8 cellular contexts compared by ENCODE assay signal in genomic region chr7:96075510-96076349, GRCh38.
DNase-seq lines count a peak whose midpoint lies in the region; ATAC-seq and TF ChIP-seq lines count a peak whose summit lies in the region.

No MANE protein-coding gene starts in this region.

- H3K9me3 ChIP-seq in SJCRH30 (replicated peaks) = no peaks in the 10 kb centered on the region
- H3K9me3 ChIP-seq in osteoblast (ENCODE audit: low read depth, low read length) = no peaks in the 10 kb centered on the region
- no peaks in the 10 kb centered on the region for H3K9me3 ChIP-seq in upper lobe of right lung

- peak; percentile 87 for ATAC-seq in upper lobe of right lung

- no peaks in the 10 kb centered on the region for H4K20me1 ChIP-seq in osteoblast (ENCODE audit: insufficient read depth, low read length)

- H3K9me3 Mint-ChIP-seq in activated naive CD4-positive, alpha-beta T cell treated with anti-CD3 and anti-CD28 coated beads, Interleukin-2, amount 50 U/mL, for 24 hours = no peaks in the 10 kb centered on the region
- H3K9me3 Mint-ChIP-seq in glutamatergic neuron (ENCODE audit: unreplicated experiment) = no peaks in the 10 kb centered on the region

- peak overlapping the region; percentile 65 for H3K4me3 ChIP-seq in SJCRH30
- H3K4me3 ChIP-seq in osteoblast (ENCODE audit: insufficient read depth, low read length) = peak overlapping the region; percentile 81
- H3K4me3 ChIP-seq in upper lobe of right lung = peak overlapping the region; percentile 47

- H2AFZ ChIP-seq in osteoblast (ENCODE audit: low read length) = peak overlapping the region; percentile 96

- H3K27me3 ChIP-seq in SJCRH30 (no peaks in the 10 kb centered on the region), osteoblast (ENCODE audit: insufficient read depth, low read length) (no peaks in the 10 kb centered on the region), upper lobe of right lung (peaks cover 24% of the 10 kb centered on the region)

- peaks cover 28% of the 10 kb centered on the region for H3K27me3 Mint-ChIP-seq in activated naive CD4-positive, alpha-beta T cell treated with anti-CD3 and anti-CD28 coated beads, Interleukin-2, amount 50 U/mL, for 24 hours
- H3K27me3 Mint-ChIP-seq in glutamatergic neuron (ENCODE audit: unreplicated experiment) = peaks cover 5% of the 10 kb centered on the region

- H3K27ac ChIP-seq in SJCRH30 = peak overlapping the region; percentile 48
- H3K27ac ChIP-seq in osteoblast (ENCODE audit: low read depth, low read length) = no peak overlapping the region
- no peak overlapping the region for H3K27ac ChIP-seq in upper lobe of right lung

- H3K4me3 Mint-ChIP-seq in activated naive CD4-positive, alpha-beta T cell treated with anti-CD3 and anti-CD28 coated beads, Interleukin-2, amount 50 U/mL, for 24 hours = peak overlapping the region; percentile 83
- peak overlapping the region; percentile 96 for H3K4me3 Mint-ChIP-seq in glutamatergic neuron (ENCODE audit: unreplicated experiment)

- H3K36me3 ChIP-seq in SJCRH30 (no peaks in the 10 kb centered on the region), osteoblast (ENCODE audit: insufficient read depth, low read length) (no peaks in the 10 kb centered on the region), upper lobe of right lung (no peaks in the 10 kb centered on the region)

- peak overlapping the region; percentile 99 for H3K4me2 ChIP-seq in osteoblast (ENCODE audit: insufficient read depth, low read length)

- H3K36me3 Mint-ChIP-seq in activated naive CD4-positive, alpha-beta T cell treated with anti-CD3 and anti-CD28 coated beads, Interleukin-2, amount 50 U/mL, for 24 hours = no peaks in the 10 kb centered on the region
- H3K36me3 Mint-ChIP-seq in glutamatergic neuron (ENCODE audit: unreplicated experiment) = no peaks in the 10 kb centered on the region

- TF ChIP-seq CTCF in glutamatergic neuron (IDR thresholded peaks at IDR 0.05; ENCODE audit: partially characterized antibody, unreplicated experiment) (peak; percentile 69), osteoblast (IDR thresholded peaks at IDR 0.05; ENCODE audit: extremely low read depth, low read depth, low read length) (peak; percentile 83), upper lobe of right lung (IDR thresholded peaks at IDR 0.05) (peak; percentile 78)

- intact Hi-C loops in upper lobe of right lung (cut with DNase I) = loop anchor here (10.0 kb wide), 1 partner anchor 959 kb away; no protein-coding TSS in a partner anchor

- no peak overlapping the region for H3K27ac Mint-ChIP-seq in activated naive CD4-positive, alpha-beta T cell treated with anti-CD3 and anti-CD28 coated beads, Interleukin-2, amount 50 U/mL, for 24 hours
- H3K27ac Mint-ChIP-seq in glutamatergic neuron (ENCODE audit: unreplicated experiment) = no peak overlapping the region

- H3K79me2 ChIP-seq in osteoblast (ENCODE audit: insufficient read depth, low read length) = no peaks in the 10 kb centered on the region

- peak; percentile 62 for DNase-seq in EH (ENCODE audit: low read depth)
- peak; percentile 74 for DNase-seq in H4 (ENCODE audit: low spot score)
- peak; percentile 66 for DNase-seq in M059J (ENCODE audit: low read depth)
- peak; percentile 73 to 81 for DNase-seq in SJCRH30
- DNase-seq in glutamatergic neuron = peak; percentile 68
- DNase-seq in osteoblast (ENCODE audit: insufficient read length, low spot score, missing footprints) = peak; percentile 92
- DNase-seq in upper lobe of right lung = peak; percentile 73

- H3K4me1 Mint-ChIP-seq in activated naive CD4-positive, alpha-beta T cell treated with anti-CD3 and anti-CD28 coated beads, Interleukin-2, amount 50 U/mL, for 24 hours = peaks cover 11% of the 10 kb centered on the region
- H3K4me1 Mint-ChIP-seq in glutamatergic neuron (ENCODE audit: low read depth, unreplicated experiment) = peaks cover 2% of the 10 kb centered on the region

- peaks cover 6% of the 10 kb centered on the region for H3K4me1 ChIP-seq in SJCRH30
- H3K4me1 ChIP-seq in osteoblast (ENCODE audit: insufficient read depth, low read length) = peaks cover 7% of the 10 kb centered on the region
- peaks cover 7% of the 10 kb centered on the region for H3K4me1 ChIP-seq in upper lobe of right lung
